8 cellular contexts compared by ENCODE assay signal in genomic region chr9:34380511-34381315, GRCh38. TPM values are rescaled to one million over a fixed set of nuclear protein-coding genes. Genes with fewer than 3 reads are reported as not detected.
DNase-seq lines count a peak whose midpoint lies in the region; ATAC-seq and TF ChIP-seq lines count a peak whose summit lies in the region.

No MANE protein-coding gene starts in this region.

- intact Hi-C loops in PC-9 (cut with micrococcal nuclease; ENCODE audit: unreplicated experiment), result no loop called here
- intact Hi-C loops in activated T-helper 1 cell treated with anti-CD3 and anti-CD28 coated beads, Interleukin-12 subunit alpha, Interleukin-12 subunit beta, Interleukin-2, Interleukin-4 antibody, amounts not matched to agents 30 ng/mL and 10 ng/mL and 1 ng/mL, durations not matched to agents 14 hours and 24 hours and 36 hours (cut with micrococcal nuclease), result loop anchor here (1.0 kb wide), 3 partner anchors 78 to 322 kb away; partner anchors contain the start of genes DCAF12, DNAI1 and FAM219A

- no peaks in the 10 kb centered on the region for H3K36me3 ChIP-seq in PC-9 (ENCODE audit: low read depth)

- no peaks in the 10 kb centered on the region for H4K20me1 ChIP-seq in PC-9 (ENCODE audit: insufficient read depth)

- H3K4me3 Mint-ChIP-seq in activated T-helper 1 cell treated with anti-CD3 and anti-CD28 coated beads, Interleukin-12 subunit alpha, Interleukin-12 subunit beta, Interleukin-2, Interleukin-4 antibody, amounts not matched to agents 30 ng/mL and 10 ng/mL and 1 ng/mL, durations not matched to agents 14 hours and 24 hours and 36 hours, result peak overlapping the region; percentile 86

- H3K27me3 ChIP-seq in PC-9 (ENCODE audit: insufficient read depth, low read depth), result no peaks in the 10 kb centered on the region

- H3K27me3 Mint-ChIP-seq in activated T-helper 1 cell treated with anti-CD3 and anti-CD28 coated beads, Interleukin-12 subunit alpha, Interleukin-12 subunit beta, Interleukin-2, Interleukin-4 antibody, amounts not matched to agents 30 ng/mL and 10 ng/mL and 1 ng/mL, durations not matched to agents 14 hours and 24 hours and 36 hours (ENCODE audit: insufficient read depth), result peaks cover 23% of the 10 kb centered on the region

- ATAC-seq in GM21360 (IDR thresholded peaks at IDR 0.05; ENCODE audit: unreplicated experiment), result no peak

- H3K36me3 Mint-ChIP-seq in activated T-helper 1 cell treated with anti-CD3 and anti-CD28 coated beads, Interleukin-12 subunit alpha, Interleukin-12 subunit beta, Interleukin-2, Interleukin-4 antibody, amounts not matched to agents 30 ng/mL and 10 ng/mL and 1 ng/mL, durations not matched to agents 14 hours and 24 hours and 36 hours (ENCODE audit: low read depth), result no peaks in the 10 kb centered on the region

- H3K4me1 ChIP-seq in PC-9 (replicated peaks; ENCODE audit: insufficient read depth), result peaks cover 5% of the 10 kb centered on the region; the same call in 1 of the 2 replicates

- peak overlapping the region; percentile 71 for H3K4me2 ChIP-seq in PC-9

- POLR2A ChIA-PET in GM10248 (lab: Yijun Ruan, JAX), result interaction anchor here (0.6 kb wide), 1 partner anchor 11 kb away, joined by 7 read pairs; no protein-coding TSS in a partner anchor
- POLR2A ChIA-PET in PC-9 (lab: Charles Lee; ENCODE audit: unreplicated experiment), result no interaction called here

- no peaks in the 10 kb centered on the region for H3K9me3 Mint-ChIP-seq in activated T-helper 1 cell treated with anti-CD3 and anti-CD28 coated beads, Interleukin-12 subunit alpha, Interleukin-12 subunit beta, Interleukin-2, Interleukin-4 antibody, amounts not matched to agents 30 ng/mL and 10 ng/mL and 1 ng/mL, durations not matched to agents 14 hours and 24 hours and 36 hours

- H3K79me2 ChIP-seq in PC-9 (ENCODE audit: low read depth), result no peaks in the 10 kb centered on the region

- BruUV-seq in PC-9 (replicated peaks; lab: Mats Ljungman, UMichigan), result no TSS peak

- no peaks in the 10 kb centered on the region for H3F3A ChIP-seq in PC-9 (ENCODE audit: insufficient read depth, low read depth)

- H3K27ac Mint-ChIP-seq in activated T-helper 1 cell treated with anti-CD3 and anti-CD28 coated beads, Interleukin-12 subunit alpha, Interleukin-12 subunit beta, Interleukin-2, Interleukin-4 antibody, amounts not matched to agents 30 ng/mL and 10 ng/mL and 1 ng/mL, durations not matched to agents 14 hours and 24 hours and 36 hours, result peak overlapping the region; percentile 37

- CTCF ChIA-PET in GM10248 (lab: Yijun Ruan, JAX), result interaction anchor here (0.8 to 9.0 kb wide), 12 partner anchors 7 to 258 kb away, joined by 3 to 162 read pairs (median 6); partner anchors contain the start of gene SIGMAR1
- CTCF ChIA-PET in PC-9 (lab: Charles Lee), result interaction anchor here (0.6 kb wide), 1 partner anchor 241 kb away, joined by 3 read pairs; no protein-coding TSS in a partner anchor

- no peak overlapping the region for H3K4me3 ChIP-seq in PC-9

- H3K4me1 Mint-ChIP-seq in activated T-helper 1 cell treated with anti-CD3 and anti-CD28 coated beads, Interleukin-12 subunit alpha, Interleukin-12 subunit beta, Interleukin-2, Interleukin-4 antibody, amounts not matched to agents 30 ng/mL and 10 ng/mL and 1 ng/mL, durations not matched to agents 14 hours and 24 hours and 36 hours (ENCODE audit: low read depth), result peaks cover 50% of the 10 kb centered on the region

- no peaks in the 10 kb centered on the region for H3K9me2 ChIP-seq in PC-9 (ENCODE audit: insufficient read depth)

- DNase-seq in GM10248 (ENCODE audit: extremely low spot score) (peak; percentile 94), HK-2 (ENCODE audit: unreplicated experiment) (peak; percentile 70), PC-9 (peak in 1 of 2 experiments; percentile 52), fibroblast of gingiva (ENCODE audit: low read depth) (peak; percentile 69), myocyte (ENCODE audit: low read depth) (peak; percentile 53)
- peak; percentile 69 for DNase-seq in activated T-helper 1 cell treated with anti-CD3 and anti-CD28 coated beads, Interleukin-12 subunit alpha, Interleukin-12 subunit beta, Interleukin-2, Interleukin-4 antibody, amounts not matched to agents 30 ng/mL and 10 ng/mL and 1 ng/mL, durations not matched to agents 14 hours and 24 hours and 36 hours (ENCODE audit: low spot score)
- DNase-seq in stimulated activated CD8-positive, alpha-beta memory T cell treated with anti-CD3 and anti-CD28 coated beads, Interleukin-7, amount 100 ng/mL, for 4 hours (ENCODE audit: low read depth in 2 of 2), result peak; percentile 29 to 69

- no peak overlapping the region for H2AFZ ChIP-seq in PC-9

- TF ChIP-seq CTCF in GM10248 (IDR thresholded peaks at IDR 0.05; ENCODE audit: control extremely low read depth, extremely low read depth, low read depth, missing control alignments) (no peak), PC-9 (conservative IDR thresholded peaks at IDR 0.05) (no peak)

- no peak overlapping the region for H3K27ac ChIP-seq in PC-9

- H3K9me3 ChIP-seq in PC-9 (ENCODE audit: insufficient read depth, low read depth), result no peaks in the 10 kb centered on the region

RNA-seq across cellular contexts. Expression of gene MYORG, which starts 4.0 kb away (rescaled TPM):
- total RNA-seq in PC-9 (2021) (3.0 and 3.1 TPM in 2 replicates), myocyte (2.6 and 7.6 TPM in 2 replicates)
- 1.0 and 1.9 TPM in 2 replicates for total RNA-seq in activated T-helper 1 cell treated with anti-CD3 and anti-CD28 coated beads, Interleukin-12 subunit alpha, Interleukin-12 subunit beta, Interleukin-2, Interleukin-4 antibody, amounts not matched to agents 30 ng/mL and 10 ng/mL and 1 ng/mL, durations not matched to agents 14 hours and 24 hours and 36 hours
- polyA plus RNA-seq in myocyte (2012), result 3.5 TPM

RNA-seq across cellular contexts. Expression of gene NUDT2, which starts 51.3 kb away (rescaled TPM):
- total RNA-seq in PC-9 (2021), result 31.3 and 33.8 TPM in 2 replicates
- 31.0 TPM in 2 replicates for total RNA-seq in activated T-helper 1 cell treated with anti-CD3 and anti-CD28 coated beads, Interleukin-12 subunit alpha, Interleukin-12 subunit beta, Interleukin-2, Interleukin-4 antibody, amounts not matched to agents 30 ng/mL and 10 ng/mL and 1 ng/mL, durations not matched to agents 14 hours and 24 hours and 36 hours
- total RNA-seq in myocyte, result 28.3 and 28.4 TPM in 2 replicates
- polyA plus RNA-seq in myocyte (2012), result 38.4 TPM

RNA-seq across cellular contexts. Expression of gene KIF24, which starts 51.6 kb away (rescaled TPM):
- total RNA-seq in PC-9 (2021) (4.5 and 6.9 TPM in 2 replicates), myocyte (2.0 and 2.1 TPM in 2 replicates)
- total RNA-seq in activated T-helper 1 cell treated with anti-CD3 and anti-CD28 coated beads, Interleukin-12 subunit alpha, Interleukin-12 subunit beta, Interleukin-2, Interleukin-4 antibody, amounts not matched to agents 30 ng/mL and 10 ng/mL and 1 ng/mL, durations not matched to agents 14 hours and 24 hours and 36 hours, result 5.8 and 6.1 TPM in 2 replicates
- 1.1 TPM for polyA plus RNA-seq in myocyte (2012)
